In the genomic region with DNA sequence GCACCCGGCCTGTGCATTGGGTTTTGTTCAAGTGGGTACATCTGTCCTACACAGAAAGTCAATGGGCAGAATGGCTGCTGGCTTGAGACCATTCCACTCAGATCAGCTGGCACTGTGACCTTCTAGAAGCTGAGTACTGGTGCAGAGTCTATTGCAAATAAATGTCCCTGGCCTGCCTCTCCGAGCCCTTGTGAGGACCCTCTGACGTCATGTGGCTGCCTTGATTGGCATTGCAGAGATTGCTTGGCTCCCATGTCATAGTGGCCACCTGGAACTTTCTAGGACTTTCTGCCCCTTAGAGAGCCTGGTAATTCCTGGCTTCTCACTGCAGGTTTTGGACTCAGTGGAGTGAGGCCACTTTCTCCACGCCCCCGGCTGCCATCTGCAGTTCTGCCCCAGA, we compare ENCODE assay signal across 11 cellular contexts.
"Had no signal": no experiment of that assay in that cellular context is flagged by ENCODE, and none has a peak within 500 bp of the region (broad histone marks: within the 10 kb centered on the region; RNA-seq: fewer than 3 reads in every experiment).

No MANE protein-coding gene starts in this region.

- DNase-seq: GM23248, GOT3, H7, H9, HCEC 1CT, HFFc6 had no signal

- ATAC-seq: HCT116 had no signal

- H3K4me3 ChIP-seq: GM23248, GM23338, HAP-1 had no signal

- H3K9ac ChIP-seq: GM23248 had no signal

- H3K9me3 ChIP-seq: HAP-1 had no signal

- FAIRE-seq: H1, H54 had no signal

- H3K4me2 ChIP-seq: GM23338 had no signal

- H3K36me3 ChIP-seq: HAP-1 had no signal

- H2AFZ ChIP-seq: GM23248, GM23338 had no signal

- H3K27ac ChIP-seq: GM23248 had no signal

- H3K4me1 ChIP-seq: HAP-1 had no signal
